ENCODE assay signal across 1 cellular context in the genomic region with DNA sequence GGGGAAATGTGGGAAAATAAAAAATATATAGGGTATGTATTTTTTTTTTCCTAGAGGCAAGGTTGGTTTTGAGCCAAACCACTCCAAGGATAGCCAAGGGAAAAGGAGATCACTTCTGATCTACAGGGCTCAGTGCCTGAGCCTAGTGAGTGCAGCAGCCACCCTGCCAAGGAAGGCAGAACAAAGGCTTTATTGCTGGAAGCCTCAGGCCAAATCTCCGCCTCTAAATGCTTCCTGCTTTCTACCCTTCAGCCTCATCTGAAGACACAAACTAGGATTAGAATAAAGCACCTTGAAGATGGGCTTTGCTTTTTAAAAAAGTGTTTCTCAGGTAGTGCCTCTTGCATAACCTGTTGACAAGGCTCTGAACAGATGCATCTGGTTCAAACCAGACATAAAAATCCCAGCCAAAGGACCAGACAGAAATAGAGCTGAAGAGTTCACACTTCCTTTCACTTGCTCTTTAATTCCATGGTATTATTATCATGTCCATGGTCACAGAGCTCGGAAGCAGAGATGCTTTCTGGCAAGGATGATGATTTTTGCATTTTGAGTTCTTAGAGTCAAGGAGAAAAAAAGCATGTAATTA.
TF ChIP-seq lines count a peak whose summit lies in the region.

No MANE protein-coding gene starts in this region.

TF ChIP-seq in WTC11, 78 proteins besides CTCF, POLR2A, EP300 and RAD21 (continued from another document):
- TF ChIP-seq, protein P1, sequence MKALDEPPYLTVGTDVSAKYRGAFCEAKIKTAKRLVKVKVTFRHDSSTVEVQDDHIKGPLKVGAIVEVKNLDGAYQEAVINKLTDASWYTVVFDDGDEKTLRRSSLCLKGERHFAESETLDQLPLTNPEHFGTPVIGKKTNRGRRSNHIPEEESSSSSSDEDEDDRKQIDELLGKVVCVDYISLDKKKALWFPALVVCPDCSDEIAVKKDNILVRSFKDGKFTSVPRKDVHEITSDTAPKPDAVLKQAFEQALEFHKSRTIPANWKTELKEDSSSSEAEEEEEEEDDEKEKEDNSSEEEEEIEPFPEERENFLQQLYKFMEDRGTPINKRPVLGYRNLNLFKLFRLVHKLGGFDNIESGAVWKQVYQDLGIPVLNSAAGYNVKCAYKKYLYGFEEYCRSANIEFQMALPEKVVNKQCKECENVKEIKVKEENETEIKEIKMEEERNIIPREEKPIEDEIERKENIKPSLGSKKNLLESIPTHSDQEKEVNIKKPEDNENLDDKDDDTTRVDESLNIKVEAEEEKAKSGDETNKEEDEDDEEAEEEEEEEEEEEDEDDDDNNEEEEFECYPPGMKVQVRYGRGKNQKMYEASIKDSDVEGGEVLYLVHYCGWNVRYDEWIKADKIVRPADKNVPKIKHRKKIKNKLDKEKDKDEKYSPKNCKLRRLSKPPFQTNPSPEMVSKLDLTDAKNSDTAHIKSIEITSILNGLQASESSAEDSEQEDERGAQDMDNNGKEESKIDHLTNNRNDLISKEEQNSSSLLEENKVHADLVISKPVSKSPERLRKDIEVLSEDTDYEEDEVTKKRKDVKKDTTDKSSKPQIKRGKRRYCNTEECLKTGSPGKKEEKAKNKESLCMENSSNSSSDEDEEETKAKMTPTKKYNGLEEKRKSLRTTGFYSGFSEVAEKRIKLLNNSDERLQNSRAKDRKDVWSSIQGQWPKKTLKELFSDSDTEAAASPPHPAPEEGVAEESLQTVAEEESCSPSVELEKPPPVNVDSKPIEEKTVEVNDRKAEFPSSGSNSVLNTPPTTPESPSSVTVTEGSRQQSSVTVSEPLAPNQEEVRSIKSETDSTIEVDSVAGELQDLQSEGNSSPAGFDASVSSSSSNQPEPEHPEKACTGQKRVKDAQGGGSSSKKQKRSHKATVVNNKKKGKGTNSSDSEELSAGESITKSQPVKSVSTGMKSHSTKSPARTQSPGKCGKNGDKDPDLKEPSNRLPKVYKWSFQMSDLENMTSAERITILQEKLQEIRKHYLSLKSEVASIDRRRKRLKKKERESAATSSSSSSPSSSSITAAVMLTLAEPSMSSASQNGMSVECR (CRISPR knock-in tag; IDR thresholded peaks at IDR 0.05; ENCODE audit: borderline replicate concordance) = no peak
- no peak for TF ChIP-seq NR1H2 (CRISPR knock-in tag; IDR thresholded peaks at IDR 0.05)
- TF ChIP-seq KAT7 (CRISPR knock-in tag; IDR thresholded peaks at IDR 0.05; ENCODE audit: borderline replicate concordance) = no peak
- TF ChIP-seq GABPB1 (CRISPR knock-in tag; IDR thresholded peaks at IDR 0.05) = no peak
- TF ChIP-seq HMGA2 (CRISPR knock-in tag; IDR thresholded peaks at IDR 0.05) = no peak
- no peak for TF ChIP-seq RELA (CRISPR knock-in tag; IDR thresholded peaks at IDR 0.05; ENCODE audit: borderline replicate concordance)
- TF ChIP-seq OVOL2 (CRISPR knock-in tag; IDR thresholded peaks at IDR 0.05; ENCODE audit: borderline replicate concordance) = no peak
- no peak for TF ChIP-seq ZNF671 (CRISPR knock-in tag; IDR thresholded peaks at IDR 0.05)
- TF ChIP-seq, protein P2, sequence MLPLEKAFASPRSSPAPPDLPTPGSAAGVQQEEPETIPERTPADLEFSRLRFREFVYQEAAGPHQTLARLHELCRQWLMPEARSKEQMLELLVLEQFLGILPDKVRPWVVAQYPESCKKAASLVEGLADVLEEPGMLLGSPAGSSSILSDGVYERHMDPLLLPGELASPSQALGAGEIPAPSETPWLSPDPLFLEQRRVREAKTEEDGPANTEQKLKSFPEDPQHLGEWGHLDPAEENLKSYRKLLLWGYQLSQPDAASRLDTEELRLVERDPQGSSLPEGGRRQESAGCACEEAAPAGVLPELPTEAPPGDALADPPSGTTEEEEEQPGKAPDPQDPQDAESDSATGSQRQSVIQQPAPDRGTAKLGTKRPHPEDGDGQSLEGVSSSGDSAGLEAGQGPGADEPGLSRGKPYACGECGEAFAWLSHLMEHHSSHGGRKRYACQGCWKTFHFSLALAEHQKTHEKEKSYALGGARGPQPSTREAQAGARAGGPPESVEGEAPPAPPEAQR (CRISPR knock-in tag; IDR thresholded peaks at IDR 0.05) = no peak
- TF ChIP-seq ESRRA (CRISPR knock-in tag; IDR thresholded peaks at IDR 0.05; ENCODE audit: borderline replicate concordance) = no peak
- TF ChIP-seq SOX15 (CRISPR knock-in tag; IDR thresholded peaks at IDR 0.05) = no peak
- TF ChIP-seq TP53 (CRISPR knock-in tag; IDR thresholded peaks at IDR 0.05) = no peak
- no peak for TF ChIP-seq MXD4 (CRISPR knock-in tag; IDR thresholded peaks at IDR 0.05; ENCODE audit: borderline replicate concordance)
- TF ChIP-seq, protein P3, sequence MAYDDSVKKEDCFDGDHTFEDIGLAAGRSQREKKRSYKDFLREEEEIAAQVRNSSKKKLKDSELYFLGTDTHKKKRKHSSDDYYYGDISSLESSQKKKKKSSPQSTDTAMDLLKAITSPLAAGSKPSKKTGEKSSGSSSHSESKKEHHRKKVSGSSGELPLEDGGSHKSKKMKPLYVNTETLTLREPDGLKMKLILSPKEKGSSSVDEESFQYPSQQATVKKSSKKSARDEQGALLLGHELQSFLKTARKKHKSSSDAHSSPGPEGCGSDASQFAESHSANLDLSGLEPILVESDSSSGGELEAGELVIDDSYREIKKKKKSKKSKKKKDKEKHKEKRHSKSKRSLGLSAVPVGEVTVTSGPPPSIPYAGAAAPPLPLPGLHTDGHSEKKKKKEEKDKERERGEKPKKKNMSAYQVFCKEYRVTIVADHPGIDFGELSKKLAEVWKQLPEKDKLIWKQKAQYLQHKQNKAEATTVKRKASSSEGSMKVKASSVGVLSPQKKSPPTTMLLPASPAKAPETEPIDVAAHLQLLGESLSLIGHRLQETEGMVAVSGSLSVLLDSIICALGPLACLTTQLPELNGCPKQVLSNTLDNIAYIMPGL (CRISPR knock-in tag; IDR thresholded peaks at IDR 0.05) = no peak
- TF ChIP-seq ZNF423 (CRISPR knock-in tag; IDR thresholded peaks at IDR 0.05) = no peak
- TF ChIP-seq, protein P4, sequence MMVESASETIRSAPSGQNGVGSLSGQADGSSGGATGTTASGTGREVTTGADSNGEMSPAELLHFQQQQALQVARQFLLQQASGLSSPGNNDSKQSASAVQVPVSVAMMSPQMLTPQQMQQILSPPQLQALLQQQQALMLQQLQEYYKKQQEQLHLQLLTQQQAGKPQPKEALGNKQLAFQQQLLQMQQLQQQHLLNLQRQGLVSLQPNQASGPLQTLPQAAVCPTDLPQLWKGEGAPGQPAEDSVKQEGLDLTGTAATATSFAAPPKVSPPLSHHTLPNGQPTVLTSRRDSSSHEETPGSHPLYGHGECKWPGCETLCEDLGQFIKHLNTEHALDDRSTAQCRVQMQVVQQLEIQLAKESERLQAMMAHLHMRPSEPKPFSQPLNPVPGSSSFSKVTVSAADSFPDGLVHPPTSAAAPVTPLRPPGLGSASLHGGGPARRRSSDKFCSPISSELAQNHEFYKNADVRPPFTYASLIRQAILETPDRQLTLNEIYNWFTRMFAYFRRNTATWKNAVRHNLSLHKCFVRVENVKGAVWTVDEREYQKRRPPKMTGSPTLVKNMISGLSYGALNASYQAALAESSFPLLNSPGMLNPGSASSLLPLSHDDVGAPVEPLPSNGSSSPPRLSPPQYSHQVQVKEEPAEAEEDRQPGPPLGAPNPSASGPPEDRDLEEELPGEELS (CRISPR knock-in tag; IDR thresholded peaks at IDR 0.05) = no peak
